In genomic region chr21:34821717-34822116, GRCh38 we compare ENCODE assay signal across 19 cellular contexts.
DNase-seq lines count a peak whose midpoint lies in the region; ATAC-seq, FAIRE-seq and TF ChIP-seq lines count a peak whose summit lies in the region.
"Had no signal": no experiment of that assay in that cellular context is flagged by ENCODE, and none has a peak within 500 bp of the region (broad histone marks: within the 10 kb centered on the region; RNA-seq: fewer than 3 reads in every experiment).

No MANE protein-coding gene starts in this region.

- H3K27ac ChIP-seq in GM23248 (peak overlapping the region; percentile 71; the same call in 1 of the 2 replicates), smooth muscle cell (ENCODE audit: low read depth) (peak overlapping the region; percentile 89)
- H3K27ac ChIP-seq: A549, C4-2B had no signal

- H4K20me1 ChIP-seq in GM23248 (ENCODE audit: insufficient read depth) (no peaks in the 10 kb centered on the region), smooth muscle cell (ENCODE audit: low read depth) (peaks cover 90% of the 10 kb centered on the region)

- peaks cover 77% of the 10 kb centered on the region for H3K36me3 ChIP-seq in GM23248 (ENCODE audit: low read depth)
- peaks cover 12% of the 10 kb centered on the region for H3K36me3 ChIP-seq in smooth muscle cell (ENCODE audit: low read depth)
- H3K36me3 ChIP-seq: BE2C, HAP-1 had no signal

- no peak overlapping the region for H3K4me3 Mint-ChIP-seq in CD14-positive monocyte
- H3K4me3 Mint-ChIP-seq: CD8-positive, alpha-beta T cell had no signal

- 91% methylated on average over 7 of the region's 7 CpGs for WGBS in GM23248 (ENCODE audit: low coverage in 1 of 2, low lambda C conversion rate in 2 of 2, missing lambda C conversion rate in 2 of 2), 2 experiments
- WGBS in smooth muscle cell (ENCODE audit: low lambda C conversion rate), result 97% methylated on average over 7 of the region's 7 CpGs

- H3K79me2 ChIP-seq in GM23248 (ENCODE audit: insufficient read depth) (peaks cover 97% of the 10 kb centered on the region), smooth muscle cell (ENCODE audit: low read depth) (peaks cover 19% of the 10 kb centered on the region)

- no peak for FAIRE-seq in GM19239 (lab: Jason Lieb, UNC)
- FAIRE-seq: A549, D721Med, G401.6, GM12891, H1 had no signal

- intact Hi-C loops in CD14-positive monocyte (cut with micrococcal nuclease), result no loop called here

- in situ Hi-C loops in GM23248 (cut with MboI), result no loop called here

- H3K9ac ChIP-seq in GM23248 (no peak overlapping the region), smooth muscle cell (ENCODE audit: low read depth) (no peak overlapping the region)

- H3K4me3 ChIP-seq in GM23248 (no peak overlapping the region), smooth muscle cell (no peak overlapping the region)
- H3K4me3 ChIP-seq: A549, HAP-1 had no signal

- H3K4me1 ChIP-seq in GM23248 (ENCODE audit: insufficient read depth) (peaks cover 19% of the 10 kb centered on the region), smooth muscle cell (ENCODE audit: low read depth) (no peaks in the 10 kb centered on the region)
- H3K4me1 ChIP-seq: A549, BE2C had no signal

- H3K27ac Mint-ChIP-seq in CD14-positive monocyte, result peak overlapping the region in 6 of 7 donors; percentile 14 to 82 (median 68)
- H3K27ac Mint-ChIP-seq: CD8-positive, alpha-beta T cell had no signal

- H3K4me2 ChIP-seq in GM23248 (ENCODE audit: unreplicated experiment) (no peak overlapping the region), smooth muscle cell (no peak overlapping the region)
- H3K4me2 ChIP-seq: A549 had no signal

- H3K4me1 Mint-ChIP-seq in CD14-positive monocyte, result peaks cover 19% of the 10 kb centered on the region

- no peaks in the 10 kb centered on the region for H3K9me2 ChIP-seq in GM23248 (ENCODE audit: insufficient read depth)

- ATAC-seq in SK-N-SH treated with all-trans-retinoic acid at 6 μM for 48 hours, result peak; percentile 23; the same call in 2 of the 3 replicates
- ATAC-seq: A549; CD8-positive, alpha-beta T cell had no signal

- peaks cover 84 to 92% of the 10 kb centered on the region in 2 donors for H3K36me3 Mint-ChIP-seq in CD14-positive monocyte

- no peak overlapping the region for H2AFZ ChIP-seq in GM23248
- H2AFZ ChIP-seq in smooth muscle cell (ENCODE audit: low read depth), result no peak overlapping the region

- no peaks in the 10 kb centered on the region for H3K9me3 Mint-ChIP-seq in CD14-positive monocyte
- H3K9me3 Mint-ChIP-seq: CD8-positive, alpha-beta T cell had no signal

- H3K9me3 ChIP-seq in GM23248 (ENCODE audit: low read depth) (no peaks in the 10 kb centered on the region), smooth muscle cell (replicated peaks; ENCODE audit: low read depth) (no peaks in the 10 kb centered on the region)
- H3K9me3 ChIP-seq: A549, BE2C, HAP-1 had no signal

- DNase-seq in CD14-positive monocyte (ENCODE audit: low spot score) (no peak), GM23248 (no peak), smooth muscle cell (lab: John Stamatoyannopoulos, UW; ENCODE audit: unreplicated experiment) (no peak), GM19239 (ENCODE audit: insufficient read length, low spot score) (no peak), cerebellar cortex (ENCODE audit: low spot score) (no peak)
- DNase-seq: BE2C; CD8-positive, alpha-beta T cell; COR-L47; DMS153; DMS79 treated with DMSO at 0.1 percent for 48 hours; EL had no signal

- H3K27me3 ChIP-seq in GM23248 (replicated peaks; ENCODE audit: insufficient read depth) (no peaks in the 10 kb centered on the region), smooth muscle cell (ENCODE audit: low read depth) (no peaks in the 10 kb centered on the region)
- H3K27me3 ChIP-seq: BE2C had no signal

- TF ChIP-seq CTCF in CD14-positive monocyte (IDR thresholded peaks at IDR 0.05), result no peak
- no peak for TF ChIP-seq CTCF in smooth muscle cell (IDR thresholded peaks at IDR 0.05; ENCODE audit: borderline replicate concordance, insufficient read depth, poor library complexity, severe bottlenecking)

- H3F3A ChIP-seq in GM23248 (ENCODE audit: insufficient read depth), result peaks cover 87% of the 10 kb centered on the region
- H3F3A ChIP-seq in smooth muscle cell (ENCODE audit: low read depth), result peaks cover 59% of the 10 kb centered on the region

- H3K27me3 Mint-ChIP-seq in CD14-positive monocyte (ENCODE audit: low read depth in 3 of 3), result no peaks in the 10 kb centered on the region

TF ChIP-seq in SK-N-SH treated with all-trans-retinoic acid at 6 μM for 48 hours, 23 proteins besides CTCF, POLR2A, EP300 and RAD21:
- no peak for TF ChIP-seq ZNF565 (CRISPR knock-in tag; conservative IDR thresholded peaks at IDR 0.05; ENCODE audit: low read depth)
- TF ChIP-seq RARB (CRISPR knock-in tag; IDR thresholded peaks at IDR 0.05), result no peak
- no peak for TF ChIP-seq POU6F1 (CRISPR knock-in tag; IDR thresholded peaks at IDR 0.05; ENCODE audit: borderline replicate concordance, low read depth)
- TF ChIP-seq TCF4 (CRISPR knock-in tag; IDR thresholded peaks at IDR 0.05; ENCODE audit: borderline replicate concordance), result peak; percentile 65; the same call in 1 of the 2 replicates
- TF ChIP-seq ZC3H10 (CRISPR knock-in tag; IDR thresholded peaks at IDR 0.05), result 0 out of 2 replicates have a peak, but pooled peaks have one; percentile 17
- 0 out of 2 replicates have a peak, but pooled peaks have one; percentile 16 for TF ChIP-seq PATZ1 (CRISPR knock-in tag; IDR thresholded peaks at IDR 0.05; ENCODE audit: borderline replicate concordance)
TF ChIP-seq in SK-N-SH treated with all-trans-retinoic acid at 6 μM for 48 hours: peak in this region for 3.
